ENCODE assay signal across 8 cellular contexts in the genomic region with DNA sequence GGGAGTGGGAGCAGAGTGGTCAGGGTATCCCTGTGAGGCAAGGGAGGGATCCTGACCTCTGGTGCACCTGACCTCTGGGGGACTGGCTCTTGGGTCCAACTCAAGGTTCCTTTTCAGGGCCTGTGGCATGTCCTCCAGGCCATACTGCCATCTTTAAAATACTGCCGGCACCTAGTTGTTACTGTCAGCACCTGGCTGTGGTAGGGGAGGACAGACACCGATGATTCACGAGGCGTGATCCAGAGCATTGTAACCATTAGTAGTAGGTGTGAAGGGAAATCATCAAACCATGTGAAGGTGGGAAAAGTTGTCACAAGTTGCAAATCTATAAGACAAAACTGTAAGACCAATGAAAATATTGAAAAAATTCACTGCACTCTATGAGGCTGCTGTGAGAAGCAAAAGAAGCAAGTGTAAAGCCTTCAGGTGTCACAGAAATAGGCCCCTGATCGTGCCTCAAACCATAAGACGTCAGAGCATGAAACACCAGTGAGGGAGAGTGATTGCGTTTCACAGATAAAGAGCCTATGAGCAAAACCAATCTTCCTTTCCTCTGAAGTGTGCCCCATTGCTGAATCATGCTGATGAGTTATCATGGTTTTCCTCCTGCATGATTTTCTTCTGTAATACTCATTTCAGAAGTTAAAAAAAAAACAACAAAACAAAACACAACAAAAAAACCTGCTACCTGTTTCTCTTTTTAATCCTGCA. TPM values are rescaled to one million over a fixed set of nuclear protein-coding genes. Genes with fewer than 3 reads are reported as not detected.
A peak's percentile ranks its signal among the peaks of the same experiment; 100 is the strongest.
DNase-seq lines count a peak whose midpoint lies in the region; ATAC-seq and TF ChIP-seq lines count a peak whose summit lies in the region.

No MANE protein-coding gene starts in this region.

- H3K27me3 ChIP-seq in foreskin keratinocyte: no peaks in the 10 kb centered on the region

- DNase-seq in activated gamma-delta T cell treated with Interleukin-2 at 50 U/mL for 16 hours (peak; percentile 52), activated gamma-delta T cell (lab: John Stamatoyannopoulos, UW) (no peak), foreskin keratinocyte (peak; percentile 60 to 85), GM19238 (ENCODE audit: insufficient read length, low spot score) (no peak), NCI-H187 (lab: John Stamatoyannopoulos, UW) (no peak), DMS153 treated with DMSO at 0.1 percent for 48 hours (lab: John Stamatoyannopoulos, UW; ENCODE audit: unreplicated experiment) (no peak)
- DNase-seq in activated CD8-positive, alpha-beta memory T cell treated with anti-CD3 and anti-CD28 coated beads, Interleukin-2, amount 50 U/mL, for 4 hours: peak; percentile 47
- peak; percentile 41 to 79 for DNase-seq in stimulated activated effector memory CD8-positive, alpha-beta T cell treated with anti-CD3 and anti-CD28 coated beads, Interleukin-12 subunit alpha, Interleukin-12 subunit beta, amount 100 ng/mL, for 72 hours (ENCODE audit: low spot score in 2 of 2)

- TF ChIP-seq CTCF in foreskin keratinocyte (conservative IDR thresholded peaks at IDR 0.05): no peak

- H3K27ac Mint-ChIP-seq in stimulated activated effector memory CD8-positive, alpha-beta T cell treated with anti-CD3 and anti-CD28 coated beads, Interleukin-12 subunit alpha, Interleukin-12 subunit beta, amount 100 ng/mL, for 72 hours: peak overlapping the region; percentile 92

- peaks cover 9% of the 10 kb centered on the region for H3K4me1 ChIP-seq in foreskin keratinocyte

- peaks cover 15% of the 10 kb centered on the region for H3K36me3 Mint-ChIP-seq in stimulated activated effector memory CD8-positive, alpha-beta T cell treated with anti-CD3 and anti-CD28 coated beads, Interleukin-12 subunit alpha, Interleukin-12 subunit beta, amount 100 ng/mL, for 72 hours

- peak overlapping the region; percentile 24 for H3K27ac ChIP-seq in foreskin keratinocyte

- H3K9me3 Mint-ChIP-seq in stimulated activated effector memory CD8-positive, alpha-beta T cell treated with anti-CD3 and anti-CD28 coated beads, Interleukin-12 subunit alpha, Interleukin-12 subunit beta, amount 100 ng/mL, for 72 hours: no peaks in the 10 kb centered on the region

- peak overlapping the region; percentile 47 for H3K4me3 Mint-ChIP-seq in stimulated activated effector memory CD8-positive, alpha-beta T cell treated with anti-CD3 and anti-CD28 coated beads, Interleukin-12 subunit alpha, Interleukin-12 subunit beta, amount 100 ng/mL, for 72 hours

- peaks cover 96% of the 10 kb centered on the region for H3K4me1 Mint-ChIP-seq in stimulated activated effector memory CD8-positive, alpha-beta T cell treated with anti-CD3 and anti-CD28 coated beads, Interleukin-12 subunit alpha, Interleukin-12 subunit beta, amount 100 ng/mL, for 72 hours

- peak; percentile 88 for ATAC-seq in foreskin keratinocyte
- peak; percentile 95 for ATAC-seq in stimulated activated effector memory CD8-positive, alpha-beta T cell treated with anti-CD3 and anti-CD28 coated beads, Interleukin-12 subunit alpha, Interleukin-12 subunit beta, amount 100 ng/mL, for 72 hours

RNA-seq across cellular contexts. Expression of a gene that starts 55.3 kb away (rescaled TPM):
- 11.7 and 12.7 TPM in 2 replicates for total RNA-seq in foreskin keratinocyte
- 4.5 and 6.6 TPM in 2 replicates for polyA plus RNA-seq in foreskin keratinocyte

Comparison
In these comparisons a context has a peak if more than half of its experiments do, and no peak if none do; other contexts are left out.
1. DNase-seq: peak in activated gamma-delta T cell treated with Interleukin-2 at 50 U/mL for 16 hours (single experiment), activated CD8-positive, alpha-beta memory T cell treated with anti-CD3 and anti-CD28 coated beads, Interleukin-2, amount 50 U/mL, for 4 hours (single experiment), foreskin keratinocyte (2 of 2) and stimulated activated effector memory CD8-positive, alpha-beta T cell treated with anti-CD3 and anti-CD28 coated beads, Interleukin-12 subunit alpha, Interleukin-12 subunit beta, amount 100 ng/mL, for 72 hours (2 of 2); none in activated gamma-delta T cell (single experiment), GM19238 (single experiment), NCI-H187 (0 of 2) and DMS153 treated with DMSO at 0.1 percent for 48 hours (single experiment).